1 cellular context compared by ENCODE assay signal in the genomic region with DNA sequence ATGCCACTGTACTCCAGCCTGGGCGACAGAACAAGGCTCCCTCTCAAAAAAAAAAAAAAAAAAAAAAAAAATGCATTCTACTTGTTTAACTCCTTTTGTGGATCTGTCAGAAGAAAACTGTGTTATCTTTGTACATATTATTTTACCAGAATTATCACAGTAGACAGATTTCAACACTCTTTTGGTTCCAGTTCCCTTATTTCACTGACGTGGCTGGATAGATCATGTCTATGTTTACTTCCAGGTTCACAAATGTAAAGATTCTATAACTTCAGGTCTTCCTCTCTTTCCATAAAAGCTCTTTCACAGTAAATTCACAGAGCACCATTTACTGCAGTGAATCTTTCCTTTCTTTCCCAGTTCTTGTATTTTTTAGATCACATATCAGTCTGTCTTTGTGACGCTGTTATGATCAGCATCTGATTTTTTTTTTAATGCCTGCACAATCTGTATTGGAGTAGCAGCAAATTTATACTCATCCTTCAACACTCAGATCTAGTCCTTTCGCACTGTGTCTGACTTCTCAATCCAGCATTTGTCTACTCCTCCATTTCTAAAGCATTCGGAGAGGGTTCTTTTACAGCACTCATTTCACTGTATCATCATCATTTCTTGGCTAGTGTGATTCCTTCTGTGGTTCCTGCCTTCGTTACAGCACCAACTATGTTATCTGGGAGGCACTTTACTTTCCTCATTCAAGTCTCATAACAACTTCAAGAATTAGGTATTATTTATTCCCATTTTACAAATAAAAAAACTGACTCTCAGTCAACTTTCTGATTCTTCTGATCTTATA.
TF ChIP-seq lines count a peak whose summit lies in the region.

No MANE protein-coding gene starts in this region.

TF ChIP-seq in K562, 482 proteins besides CTCF, POLR2A, EP300 and RAD21:
- no peak for TF ChIP-seq MEF2A (IDR thresholded peaks at IDR 0.05; ENCODE audit: control insufficient read depth, low read depth, low read length)
- TF ChIP-seq HMGN3 (IDR thresholded peaks at IDR 0.05; ENCODE audit: borderline replicate concordance, extremely low read depth, insufficient read length, low read depth, low read length) = no peak
- TF ChIP-seq SPI1 (IDR thresholded peaks at IDR 0.05; ENCODE audit: borderline replicate concordance, low read depth, low read length) = peak; percentile 52; the same call in 1 of the 2 replicates
- no peak for TF ChIP-seq CCAR2 (IDR thresholded peaks at IDR 0.05; ENCODE audit: low read depth, low read length)
- TF ChIP-seq ZNF717 (CRISPR knock-in tag; IDR thresholded peaks at IDR 0.05) = no peak
- TF ChIP-seq EWSR1 (IDR thresholded peaks at IDR 0.05; ENCODE audit: borderline replicate concordance, low read depth, partially characterized antibody) = no peak
- peak in 1 of 2 experiments; percentile 17; a peak in 1 of 4 replicates for TF ChIP-seq FOXK2 (conservative IDR thresholded peaks at IDR 0.05 in 1 of 2, IDR thresholded peaks at IDR 0.05 in 1 of 2; ENCODE audit: low read depth in 2 of 2)
- peak; percentile 41 for TF ChIP-seq ARID1B (IDR thresholded peaks at IDR 0.05)
